ENCODE assay signal across 9 cellular contexts in genomic region chr12:57549203-57549908, GRCh38. TPM values are rescaled to one million over a fixed set of nuclear protein-coding genes. Genes with fewer than 3 reads are reported as not detected.
A peak's percentile ranks its signal among the peaks of the same experiment; 100 is the strongest.
DNase-seq lines count a peak whose midpoint lies in the region; ATAC-seq and TF ChIP-seq lines count a peak whose summit lies in the region.
"Had no signal": no experiment of that assay in that cellular context is flagged by ENCODE, and none has a peak within 500 bp of the region (broad histone marks: within the 10 kb centered on the region; RNA-seq: fewer than 3 reads in every experiment).

No MANE protein-coding gene starts in this region.

- peak overlapping the region; percentile 72 for H3K4me3 Mint-ChIP-seq in activated CD8-positive, alpha-beta memory T cell treated with anti-CD3 and anti-CD28 coated beads, Interleukin-2, amount 10 ng/mL, durations not matched to agents 7 days and 5 days
- H3K4me3 Mint-ChIP-seq in activated naive CD8-positive, alpha-beta T cell treated with anti-CD3 and anti-CD28 coated beads, Interleukin-2, amount 50 U/mL, for 24 hours = peak overlapping the region; percentile 78

- peaks cover 9 to 51% of the 10 kb centered on the region in 2 donors for H3K27me3 ChIP-seq in left lung
- peaks cover 21% of the 10 kb centered on the region for H3K27me3 ChIP-seq in thymus (ENCODE audit: control insufficient read depth, insufficient read depth)

- ATAC-seq in activated CD8-positive, alpha-beta memory T cell treated with anti-CD3 and anti-CD28 coated beads, Interleukin-2, amount 10 ng/mL, durations not matched to agents 7 days and 5 days = no peak
- no peak for ATAC-seq in activated naive CD8-positive, alpha-beta T cell treated with anti-CD3 and anti-CD28 coated beads, Interleukin-2, amount 50 U/mL, for 24 hours
- ATAC-seq in left lung = no peak
- no peak for ATAC-seq in HG03342 (IDR thresholded peaks at IDR 0.05; ENCODE audit: unreplicated experiment)

- no peaks in the 10 kb centered on the region for H3K9me3 Mint-ChIP-seq in activated CD8-positive, alpha-beta memory T cell treated with anti-CD3 and anti-CD28 coated beads, Interleukin-2, amount 10 ng/mL, durations not matched to agents 7 days and 5 days (ENCODE audit: low read depth)
- H3K9me3 Mint-ChIP-seq in activated naive CD8-positive, alpha-beta T cell treated with anti-CD3 and anti-CD28 coated beads, Interleukin-2, amount 50 U/mL, for 24 hours = no peaks in the 10 kb centered on the region

- H3K27ac Mint-ChIP-seq in activated CD8-positive, alpha-beta memory T cell treated with anti-CD3 and anti-CD28 coated beads, Interleukin-2, amount 10 ng/mL, durations not matched to agents 7 days and 5 days = no peak overlapping the region
- H3K27ac Mint-ChIP-seq in activated naive CD8-positive, alpha-beta T cell treated with anti-CD3 and anti-CD28 coated beads, Interleukin-2, amount 50 U/mL, for 24 hours = no peak overlapping the region

- H3K4me1 ChIP-seq in left lung (peaks cover 16 to 34% of the 10 kb centered on the region in 2 donors), thymus (ENCODE audit: control insufficient read depth, insufficient read depth, low read length) (peaks cover 12% of the 10 kb centered on the region)

- no peaks in the 10 kb centered on the region for H3K36me3 ChIP-seq in left lung
- no peaks in the 10 kb centered on the region for H3K36me3 ChIP-seq in thymus (ENCODE audit: control insufficient read depth, insufficient read depth)

- H3K36me3 Mint-ChIP-seq in activated CD8-positive, alpha-beta memory T cell treated with anti-CD3 and anti-CD28 coated beads, Interleukin-2, amount 10 ng/mL, durations not matched to agents 7 days and 5 days = peaks cover 6% of the 10 kb centered on the region
- peaks cover 8% of the 10 kb centered on the region for H3K36me3 Mint-ChIP-seq in activated naive CD8-positive, alpha-beta T cell treated with anti-CD3 and anti-CD28 coated beads, Interleukin-2, amount 50 U/mL, for 24 hours (ENCODE audit: low read depth)

- H3K27me3 Mint-ChIP-seq in activated CD8-positive, alpha-beta memory T cell treated with anti-CD3 and anti-CD28 coated beads, Interleukin-2, amount 10 ng/mL, durations not matched to agents 7 days and 5 days = peaks cover 11% of the 10 kb centered on the region
- H3K27me3 Mint-ChIP-seq in activated naive CD8-positive, alpha-beta T cell treated with anti-CD3 and anti-CD28 coated beads, Interleukin-2, amount 50 U/mL, for 24 hours = peaks cover 11% of the 10 kb centered on the region

- H3K4me1 Mint-ChIP-seq in activated CD8-positive, alpha-beta memory T cell treated with anti-CD3 and anti-CD28 coated beads, Interleukin-2, amount 10 ng/mL, durations not matched to agents 7 days and 5 days = peaks cover 58% of the 10 kb centered on the region
- H3K4me1 Mint-ChIP-seq in activated naive CD8-positive, alpha-beta T cell treated with anti-CD3 and anti-CD28 coated beads, Interleukin-2, amount 50 U/mL, for 24 hours = peaks cover 39% of the 10 kb centered on the region

- CTCF ChIA-PET in activated CD8-positive, alpha-beta memory T cell treated with anti-CD3 and anti-CD28 coated beads, Interleukin-2, amount 10 ng/mL, durations not matched to agents 7 days and 5 days (lab: Charles Lee) = interaction anchor here (1.2 kb wide), 1 partner anchor 91 kb away, joined by 4 read pairs; no protein-coding TSS in a partner anchor

- 47% methylated on average over 13 of the region's 13 CpGs for WGBS in thymus

- H3K27ac ChIP-seq in left lung = no peak overlapping the region
- H3K27ac ChIP-seq in thymus (ENCODE audit: low read depth) = no peak overlapping the region
- H3K27ac ChIP-seq: BLaER1 treated with 17β-estradiol and CSF1 and Interleukin-3, amounts not matched to agents 10 nM and 100 nM had no signal

- H3K9me3 ChIP-seq in left lung (no peaks in the 10 kb centered on the region), thymus (ENCODE audit: control insufficient read depth) (no peaks in the 10 kb centered on the region)
- H3K9me3 ChIP-seq: BLaER1 treated with 17β-estradiol and CSF1 and Interleukin-3, amounts not matched to agents 10 nM and 100 nM had no signal

- TF ChIP-seq CTCF in left lung (IDR thresholded peaks at IDR 0.05) = no peak

- intact Hi-C loops in left lung (cut with DNase I) = no loop called here

- H3K4me3 ChIP-seq in left lung (peak overlapping the region; percentile 15 to 34), thymus (ENCODE audit: low read length) (peak overlapping the region; percentile 47)
- H3K4me3 ChIP-seq: BLaER1 treated with 17β-estradiol and CSF1 and Interleukin-3, amounts not matched to agents 10 nM and 100 nM had no signal

- DNase-seq in activated CD8-positive, alpha-beta memory T cell treated with anti-CD3 and anti-CD28 coated beads, Interleukin-2, amount 10 ng/mL, durations not matched to agents 7 days and 5 days = no peak
- no peak for DNase-seq in activated CD8-positive, alpha-beta memory T cell treated with anti-CD3 and anti-CD28 coated beads, Interleukin-2, amount 50 U/mL, for 4 hours
- no peak for DNase-seq in activated naive CD8-positive, alpha-beta T cell treated with anti-CD3 and anti-CD28 coated beads, Interleukin-2, amount 50 U/mL, for 24 hours
- DNase-seq in left lung (no peak), KG1 (lab: John Stamatoyannopoulos, UW) (no peak), 8988T (no peak)

RNA-seq across cellular contexts. Expression of gene KIF5A, which starts 0.5 kb away (rescaled TPM):
- 1 to 10 TPM; 1.9 to 2.1 TPM for total RNA-seq in activated CD8-positive, alpha-beta memory T cell treated with anti-CD3 and anti-CD28 coated beads, Interleukin-2, amount 10 ng/mL, durations not matched to agents 7 days and 5 days
- under 1 TPM; 0.38 to 0.50 TPM for total RNA-seq in left lung
- polyA plus RNA-seq in thymus = 0.27 TPM

RNA-seq across cellular contexts. Expression of gene DCTN2, which starts 2.4 kb away (rescaled TPM):
- 10 to 100 TPM; 90.8 to 99.0 TPM for total RNA-seq in activated CD8-positive, alpha-beta memory T cell treated with anti-CD3 and anti-CD28 coated beads, Interleukin-2, amount 10 ng/mL, durations not matched to agents 7 days and 5 days
- 100 to 1,000 TPM; 104 to 111 TPM for total RNA-seq in left lung
- polyA plus RNA-seq in thymus = 79.7 TPM

RNA-seq across cellular contexts. Expression of gene MBD6, which starts 26.7 kb away (rescaled TPM):
- 10 to 100 TPM; 80.9 to 85.4 TPM for total RNA-seq in activated CD8-positive, alpha-beta memory T cell treated with anti-CD3 and anti-CD28 coated beads, Interleukin-2, amount 10 ng/mL, durations not matched to agents 7 days and 5 days
- 100 to 1,000 TPM in 1 of 2 donors, 10 to 100 TPM in 1; 69.1 to 111 TPM for total RNA-seq in left lung
- 60.5 TPM for polyA plus RNA-seq in thymus

RNA-seq across cellular contexts. Expression of gene DDIT3, which starts 29.0 kb away (rescaled TPM):
- 10 to 100 TPM; 15.3 to 15.9 TPM for total RNA-seq in activated CD8-positive, alpha-beta memory T cell treated with anti-CD3 and anti-CD28 coated beads, Interleukin-2, amount 10 ng/mL, durations not matched to agents 7 days and 5 days
- total RNA-seq in left lung = 10 to 100 TPM; 18.3 to 27.2 TPM
- polyA plus RNA-seq in thymus = 43.4 TPM

RNA-seq across cellular contexts. Expression of gene PIP4K2C, which starts 41.6 kb away (rescaled TPM):
- total RNA-seq in activated CD8-positive, alpha-beta memory T cell treated with anti-CD3 and anti-CD28 coated beads, Interleukin-2, amount 10 ng/mL, durations not matched to agents 7 days and 5 days = 10 to 100 TPM; 21.4 to 22.2 TPM
- 10 to 100 TPM; 43.4 to 44.1 TPM for total RNA-seq in left lung
- 14.4 TPM for polyA plus RNA-seq in thymus
